1 cellular context compared by ENCODE assay signal in genomic region chrX:40579880-40580536, GRCh38.
TF ChIP-seq lines count a peak whose summit lies in the region.

No MANE protein-coding gene starts in this region.

TF ChIP-seq in IMR-90, 13 proteins besides CTCF, POLR2A, EP300 and RAD21:
- TF ChIP-seq CHD1 (IDR thresholded peaks at IDR 0.05; ENCODE audit: low read depth, low read length), result no peak
- TF ChIP-seq CEBPB (IDR thresholded peaks at IDR 0.05; ENCODE audit: low read depth, low read length), result peak; percentile 23; the same call in 1 of the 2 replicates
TF ChIP-seq in IMR-90: peak in this region for 1.
